8 cellular contexts compared by ENCODE assay signal in genomic region chr17:57707892-57708291, GRCh38. TPM values are rescaled to one million over a fixed set of nuclear protein-coding genes. Genes with fewer than 3 reads are reported as not detected.
DNase-seq lines count a peak whose midpoint lies in the region; ATAC-seq and TF ChIP-seq lines count a peak whose summit lies in the region.
"Had no signal": no experiment of that assay in that cellular context is flagged by ENCODE, and none has a peak within 500 bp of the region (broad histone marks: within the 10 kb centered on the region; RNA-seq: fewer than 3 reads in every experiment).

No MANE protein-coding gene starts in this region.

- TF ChIP-seq CTCF in smooth muscle cell (IDR thresholded peaks at IDR 0.05; ENCODE audit: borderline replicate concordance, insufficient read depth, poor library complexity, severe bottlenecking): no peak

- H3K9ac ChIP-seq in iPS-18a (ENCODE audit: low read length) (no peak overlapping the region), smooth muscle cell (ENCODE audit: low read depth) (no peak overlapping the region)

- H3K9me3 ChIP-seq in iPS-18a (ENCODE audit: control insufficient read depth, low read depth, low read length): no peaks in the 10 kb centered on the region
- H3K9me3 ChIP-seq in smooth muscle cell (replicated peaks; ENCODE audit: low read depth): no peaks in the 10 kb centered on the region

- H3F3A ChIP-seq in smooth muscle cell (ENCODE audit: low read depth): no peaks in the 10 kb centered on the region

- no peaks in the 10 kb centered on the region for H4K20me1 ChIP-seq in smooth muscle cell (ENCODE audit: low read depth)

- 18% methylated on average over 6 of the region's 6 CpGs for WGBS in smooth muscle cell (ENCODE audit: low lambda C conversion rate)

- H2AFZ ChIP-seq in smooth muscle cell (ENCODE audit: low read depth): no peak overlapping the region

- no peaks in the 10 kb centered on the region for H3K27me3 ChIP-seq in iPS-18a (ENCODE audit: control insufficient read depth, insufficient read depth, low read length)
- peaks cover 15% of the 10 kb centered on the region for H3K27me3 ChIP-seq in smooth muscle cell (ENCODE audit: low read depth)

- H3K4me1 ChIP-seq in iPS-18a (ENCODE audit: control insufficient read depth, low read depth, low read length) (peaks cover 11% of the 10 kb centered on the region), smooth muscle cell (ENCODE audit: low read depth) (peaks cover 11% of the 10 kb centered on the region)

- H3K4me3 ChIP-seq in iPS-18a (ENCODE audit: low read length) (peak overlapping the region; percentile 19), smooth muscle cell (no peak overlapping the region)

- DNase-seq in NCI-H1092 treated with DMSO at 0.1 percent for 48 hours (lab: John Stamatoyannopoulos, UW): peak; percentile 35
- peak; percentile 76 for DNase-seq in SK-N-DZ (ENCODE audit: low spot score)
- DNase-seq in smooth muscle cell (lab: John Stamatoyannopoulos, UW; ENCODE audit: unreplicated experiment): no peak
- no peak for DNase-seq in NCI-H1105 (lab: John Stamatoyannopoulos, UW)
- no peak for DNase-seq in NK-92 (lab: John Stamatoyannopoulos, UW; ENCODE audit: unreplicated experiment)

- H3K27ac ChIP-seq in iPS-18a (ENCODE audit: low read length) (no peak overlapping the region), smooth muscle cell (ENCODE audit: low read depth) (no peak overlapping the region)

- H3K36me3 ChIP-seq in iPS-18a (ENCODE audit: control insufficient read depth, low read depth, low read length) (no peaks in the 10 kb centered on the region), smooth muscle cell (ENCODE audit: low read depth) (no peaks in the 10 kb centered on the region)

- ATAC-seq in GM18867 (IDR thresholded peaks at IDR 0.05; ENCODE audit: unreplicated experiment): no peak

- no peaks in the 10 kb centered on the region for H3K79me2 ChIP-seq in smooth muscle cell (ENCODE audit: low read depth)

- H3K4me2 ChIP-seq in smooth muscle cell: peak overlapping the region; percentile 50

RNA-seq across cellular contexts. Expression of gene CCDC182, which starts 37.2 kb away (rescaled TPM):
- polyA plus RNA-seq in SK-N-DZ (2014; cell fraction: cytosol; rRNA removed): not detected in 2 replicates
- polyA plus RNA-seq in SK-N-DZ (2014; cell fraction: nucleus; rRNA removed): not detected in 2 replicates
- not detected in 2 replicates for total RNA-seq in smooth muscle cell
- polyA plus RNA-seq in smooth muscle cell: not detected in 2 replicates
- total RNA-seq: frontal cortex had no signal

Comparison
In these comparisons a context has a peak if more than half of its experiments do, and no peak if none do; other contexts are left out.
1. DNase-seq: peak in NCI-H1092 treated with DMSO at 0.1 percent for 48 hours (single experiment) and SK-N-DZ (single experiment); none in smooth muscle cell (single experiment), NCI-H1105 (single experiment) and NK-92 (single experiment).